Comparison of ENCODE assay signal across 28 cellular contexts in the genomic region with DNA sequence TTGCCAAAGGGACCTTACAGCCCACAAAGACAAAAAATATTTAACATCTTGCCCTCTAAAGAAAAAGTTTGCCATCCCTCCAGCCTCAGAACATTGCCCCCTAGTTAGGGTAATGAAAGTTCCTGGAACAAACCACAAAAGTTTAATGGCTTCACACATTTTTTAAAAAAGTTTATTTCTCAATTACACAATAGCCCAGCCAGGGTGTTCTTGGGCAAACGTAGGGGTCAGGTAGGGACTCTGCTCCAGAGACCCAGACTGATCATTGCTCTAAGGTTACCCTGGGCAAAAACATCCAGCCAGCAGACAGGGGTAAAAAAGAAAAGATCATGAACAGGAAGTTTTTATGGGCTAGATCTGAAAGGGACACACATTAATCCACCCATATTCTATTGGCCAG. TPM values are rescaled to one million over a fixed set of nuclear protein-coding genes. Genes with fewer than 3 reads are reported as not detected.
"Had no signal": no experiment of that assay in that cellular context is flagged by ENCODE, and none has a peak within 500 bp of the region (broad histone marks: within the 10 kb centered on the region; RNA-seq: fewer than 3 reads in every experiment).

No MANE protein-coding gene starts in this region.

- H3K27me3 ChIP-seq: thyroid gland, vagina had no signal

- H3K9me3 Mint-ChIP-seq: natural killer cell treated with Interleukin-12 subunit alpha and Interleukin-12 subunit beta and Interleukin-15 and Interleukin-18, amount 100 ng/mL, for 72 hours; neural crest cell; stimulated activated memory B cell treated with anti-CD40 and anti-IgM and Interleukin-4, amounts not matched to agents 10 μg/mL and 1 μg/mL and 100 μg/mL, for 72 hours; stimulated activated naive CD8-positive, alpha-beta T cell treated with anti-CD3 and anti-CD28 coated beads, Interleukin-15, Interleukin-2, amounts not matched to agents 100 ng/mL and 50 ng/mL, for 24 hours had no signal

- H3K36me3 ChIP-seq: neutrophil, pancreas, prostate gland, spleen, stomach, thoracic aorta, thyroid gland, tibial nerve, upper lobe of left lung, vagina had no signal

- H3K27ac ChIP-seq: neutrophil, pancreas, prostate gland, skin epidermis, spleen, stomach, thoracic aorta, thyroid gland, tibial nerve, upper lobe of left lung, vagina had no signal

- H3K4me3 Mint-ChIP-seq: naive thymus-derived CD8-positive, alpha-beta T cell; natural killer cell treated with Interleukin-12 subunit alpha and Interleukin-12 subunit beta and Interleukin-15 and Interleukin-18, amount 100 ng/mL, for 72 hours; nephron progenitor cell; neural crest cell; stimulated activated memory B cell treated with anti-CD40 and anti-IgM and Interleukin-4, amounts not matched to agents 10 μg/mL and 1 μg/mL and 100 μg/mL, for 72 hours; stimulated activated naive CD8-positive, alpha-beta T cell treated with anti-CD3 and anti-CD28 coated beads, Interleukin-15, Interleukin-2, amounts not matched to agents 100 ng/mL and 50 ng/mL, for 24 hours had no signal

- DNase-seq: naive thymus-derived CD8-positive, alpha-beta T cell; nephron progenitor cell; nucleus accumbens; pancreas; right cardiac atrium; spleen; stimulated activated CD4-positive, alpha-beta T cell treated with anti-CD3 and anti-CD28 coated beads, Interleukin-12 subunit alpha, Interleukin-12 subunit beta, amount 100 ng/mL, for 4 hours; stimulated activated CD4-positive, alpha-beta T cell treated with anti-CD3 and anti-CD28 coated beads, Interleukin-1b, Interleukin-23, amount 100 ng/mL, for 48 hours; stimulated activated CD4-positive, alpha-beta T cell treated with anti-CD3 and anti-CD28 coated beads, Interleukin-4, amount 100 ng/mL, for 1 hour; stimulated activated CD4-positive, alpha-beta T cell treated with anti-CD3 and anti-CD28 coated beads, Interleukin-4, amount 100 ng/mL, for 4 hours; stimulated activated CD8-positive, alpha-beta memory T cell treated with anti-CD3 and anti-CD28 coated beads, Interleukin-4, amount 100 ng/mL, for 48 hours; stimulated activated naive CD4-positive, alpha-beta T cell treated with Interleukin-2 at 50 U/mL for 16 hours; stomach; thyroid gland; trophoblast cell; upper lobe of left lung had no signal

- H3K4me3 ChIP-seq: pancreas, prostate gland, skin epidermis, smooth muscle cell, spleen, stomach, thoracic aorta, thyroid gland, tibial nerve, upper lobe of left lung, vagina had no signal

- H3K27ac Mint-ChIP-seq: naive thymus-derived CD8-positive, alpha-beta T cell; natural killer cell treated with Interleukin-12 subunit alpha and Interleukin-12 subunit beta and Interleukin-15 and Interleukin-18, amount 100 ng/mL, for 72 hours; nephron progenitor cell; stimulated activated memory B cell treated with anti-CD40 and anti-IgM and Interleukin-4, amounts not matched to agents 10 μg/mL and 1 μg/mL and 100 μg/mL, for 72 hours; stimulated activated naive CD8-positive, alpha-beta T cell treated with anti-CD3 and anti-CD28 coated beads, Interleukin-15, Interleukin-2, amounts not matched to agents 100 ng/mL and 50 ng/mL, for 24 hours had no signal

- H3K36me3 Mint-ChIP-seq: naive thymus-derived CD8-positive, alpha-beta T cell; natural killer cell treated with Interleukin-12 subunit alpha and Interleukin-12 subunit beta and Interleukin-15 and Interleukin-18, amount 100 ng/mL, for 72 hours; stimulated activated memory B cell treated with anti-CD40 and anti-IgM and Interleukin-4, amounts not matched to agents 10 μg/mL and 1 μg/mL and 100 μg/mL, for 72 hours had no signal

- H3K9me3 ChIP-seq: neutrophil, pancreas, prostate gland, spleen, stomach, thoracic aorta, thyroid gland, tibial nerve, upper lobe of left lung, vagina had no signal

- H3K4me2 ChIP-seq: smooth muscle cell had no signal

- ATAC-seq: naive thymus-derived CD8-positive, alpha-beta T cell; natural killer cell treated with Interleukin-12 subunit alpha and Interleukin-12 subunit beta and Interleukin-15 and Interleukin-18, amount 100 ng/mL, for 72 hours; pancreas; right cardiac atrium; sciatic nerve; stimulated activated memory B cell treated with anti-CD40 and anti-IgM and Interleukin-4, amounts not matched to agents 10 μg/mL and 1 μg/mL and 100 μg/mL, for 72 hours had no signal

RNA-seq across cellular contexts. Expression of gene ISM1, which starts 4.5 kb away (rescaled TPM):
- total RNA-seq: natural killer cell treated with Interleukin-12 subunit alpha and Interleukin-12 subunit beta and Interleukin-15 and Interleukin-18, amount 100 ng/mL, for 72 hours had no signal
